ENCODE assay signal across 8 cellular contexts in the genomic region with DNA sequence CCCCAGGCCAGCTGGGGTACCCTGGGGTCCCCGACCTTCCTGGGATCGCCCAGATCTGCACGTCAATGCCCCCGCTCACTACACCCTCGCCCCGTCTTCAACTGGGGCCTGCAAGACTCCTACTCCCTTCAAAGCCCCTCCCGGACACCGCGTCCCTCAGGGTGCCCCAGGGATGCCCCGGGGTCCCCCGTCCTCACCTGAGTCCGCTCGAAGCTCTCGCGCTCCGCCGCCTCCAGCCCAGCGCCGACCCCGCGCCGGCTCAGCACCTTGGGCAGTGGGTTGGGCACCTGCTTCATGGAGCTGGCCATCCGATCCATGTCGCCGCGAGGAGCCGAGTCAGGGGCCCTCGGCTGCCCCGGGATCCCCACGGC. TPM values are rescaled to one million over a fixed set of nuclear protein-coding genes. Genes with fewer than 3 reads are reported as not detected.
DNase-seq lines count a peak whose midpoint lies in the region; ATAC-seq and TF ChIP-seq lines count a peak whose summit lies in the region.

Gene HIP1, minus strand, starts transcription at position 338 of the 371 bp plus-strand sequence. Its CDS starts 21 bp downstream, at position 317.

- in situ Hi-C loops in G401 (cut with HindIII; ENCODE audit: low sequenced_read_pairs) (no loop called here), brain microvascular endothelial cell (cut with HindIII; ENCODE audit: low pct_ligation_motif_present, low sequenced_read_pairs) (no loop called here)

- TF ChIP-seq POLR2A in suprapubic skin (IDR thresholded peaks at IDR 0.05): no peak

- under 1% methylated on average over 30 of the region's 30 CpGs for WGBS in liver
- 3% methylated on average over 11 of the region's 30 CpGs for WGBS in suprapubic skin

- H3K27me3 ChIP-seq in brain microvascular endothelial cell (replicated peaks) (no peaks in the 10 kb centered on the region), liver (ENCODE audit: control insufficient read depth in 4 of 4, insufficient read depth in 4 of 4, low read length in 3 of 4) (no peaks in the 10 kb centered on the region), suprapubic skin (no peaks in the 10 kb centered on the region)

- no peak for TF ChIP-seq RAD21 in liver (IDR thresholded peaks at IDR 0.05)

- no peaks in the 10 kb centered on the region for H3K36me3 ChIP-seq in brain microvascular endothelial cell (replicated peaks)
- H3K36me3 ChIP-seq in liver (ENCODE audit: control insufficient read depth in 4 of 4, insufficient read depth in 3 of 4, low read depth in 1 of 4, low read length in 3 of 4): peaks cover 0 to 2% (median 0%) of the 10 kb centered on the region in 4 donors
- no peaks in the 10 kb centered on the region for H3K36me3 ChIP-seq in suprapubic skin

- H3K4me1 ChIP-seq in liver (ENCODE audit: control insufficient read depth in 4 of 4, insufficient read depth in 4 of 4, low read length in 3 of 4) (peaks cover 3 to 22% (median 11%) of the 10 kb centered on the region in 4 donors), suprapubic skin (peaks cover 20% of the 10 kb centered on the region)

- no peak for DNase-seq in G401 (ENCODE audit: low spot score)
- no peak for DNase-seq in brain microvascular endothelial cell
- no peak for DNase-seq in suprapubic skin (ENCODE audit: low spot score in 2 of 2)
- DNase-seq in stimulated activated CD4-positive, alpha-beta T cell treated with anti-CD3 and anti-CD28 coated beads, Interleukin-4, amount 100 ng/mL, for 4 hours: no peak
- no peak for DNase-seq in stimulated activated CD4-positive, alpha-beta T cell treated with anti-CD3 and anti-CD28 coated beads, Interleukin-4, amount 100 ng/mL, for 1 hour

- H3K27ac ChIP-seq in brain microvascular endothelial cell: peak within 1 kb of the TSS; percentile 6
- peak within 1 kb of the TSS; percentile 95 to 97 for H3K27ac ChIP-seq in liver (ENCODE audit: low read depth in 1 of 2, low read length in 2 of 2)
- peak within 1 kb of the TSS; percentile 65 for H3K27ac ChIP-seq in suprapubic skin

- ATAC-seq in HG03139 (IDR thresholded peaks at IDR 0.05; ENCODE audit: unreplicated experiment): peak; percentile 6
- no peak for ATAC-seq in GM18858 (IDR thresholded peaks at IDR 0.05; ENCODE audit: unreplicated experiment)

- no peaks in the 10 kb centered on the region for H3K9me3 ChIP-seq in liver (ENCODE audit: control insufficient read depth in 4 of 4, low read length in 3 of 4)
- H3K9me3 ChIP-seq in suprapubic skin: no peaks in the 10 kb centered on the region

- TF ChIP-seq EP300 in suprapubic skin (IDR thresholded peaks at IDR 0.05): no peak

- TF ChIP-seq CTCF in brain microvascular endothelial cell (IDR thresholded peaks at IDR 0.05; ENCODE audit: low read depth, low read length, missing control alignments): no peak
- no peak for TF ChIP-seq CTCF in liver (IDR thresholded peaks at IDR 0.05; ENCODE audit: low read depth, low read length, missing input control)
- TF ChIP-seq CTCF in suprapubic skin (IDR thresholded peaks at IDR 0.05): no peak

- peak within 1 kb of the TSS; percentile 88 for H3K4me3 ChIP-seq in brain microvascular endothelial cell (ENCODE audit: low read depth, low read length)
- H3K4me3 ChIP-seq in liver (ENCODE audit: low read depth in 1 of 3, low read length in 3 of 3): peak within 1 kb of the TSS; percentile 87 to 93 (median 89)
- peak within 1 kb of the TSS; percentile 82 for H3K4me3 ChIP-seq in suprapubic skin

- peak within 1 kb of the TSS; percentile 41 to 92 for H3K9ac ChIP-seq in liver (ENCODE audit: low read depth in 1 of 2, low read length in 2 of 2)

TF ChIP-seq in liver, 16 proteins besides CTCF, POLR2A, EP300 and RAD21:
- no peak for TF ChIP-seq RXRA (IDR thresholded peaks at IDR 0.05)
TF ChIP-seq in liver: peak in this region for 0.

RNA-seq across cellular contexts. Expression of gene HIP1, which starts in this region (rescaled TPM):
- total RNA-seq in G401 (2014; rRNA removed; shearing (Covaris generic)): 19.1 and 33.2 TPM in 2 replicates
- total RNA-seq in liver (10 to 100 TPM in 1 of 2 donors, 1 to 10 TPM in 1; 3.8 to 13.6 TPM), suprapubic skin (10 to 100 TPM; 16.0 to 29.4 (median 22.3) TPM)
- polyA plus RNA-seq in liver: 1 to 10 TPM; 5.8 to 9.7 TPM

Comparison
In these comparisons a context has a peak if more than half of its experiments do, and no peak if none do; other contexts are left out.
1. H3K27ac ChIP-seq: peak in every context shown above with its lines; median percentile 96 in liver; 65 in suprapubic skin; 6 in brain microvascular endothelial cell.